ENCODE assay signal across 8 cellular contexts in the genomic region with DNA sequence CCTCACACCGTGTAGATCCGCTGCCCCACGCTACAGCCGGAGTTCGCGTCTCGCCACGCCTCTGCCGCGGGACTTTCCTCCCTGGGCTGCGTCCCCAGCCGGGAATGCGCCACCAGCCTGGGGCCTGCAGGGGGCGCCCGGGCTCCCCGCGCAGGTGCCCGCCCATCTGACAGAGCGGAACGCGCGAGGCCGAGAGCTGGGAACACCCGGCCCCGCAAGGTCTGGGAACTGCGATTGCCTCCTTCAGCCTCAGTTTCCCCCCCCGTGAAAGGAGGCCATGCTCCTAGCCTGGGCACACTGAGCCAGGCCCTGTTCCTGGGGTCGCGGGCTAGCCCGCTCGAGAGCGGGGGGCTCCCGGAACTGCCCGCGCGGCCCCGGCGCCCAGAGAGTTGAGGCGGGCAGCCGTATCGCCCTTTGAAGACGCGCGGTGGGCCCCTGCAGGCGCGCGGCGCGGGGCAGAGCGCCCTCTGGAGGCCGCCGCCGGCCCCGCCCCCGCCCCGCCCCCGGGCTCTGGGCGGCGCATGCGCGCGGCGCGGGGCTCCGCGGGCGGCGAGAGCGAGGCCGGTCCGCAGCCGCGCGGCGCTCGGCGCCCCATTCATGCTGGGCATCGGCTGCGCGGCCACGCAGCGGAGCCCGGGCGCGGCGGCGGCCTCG. TPM values are rescaled to one million over a fixed set of nuclear protein-coding genes. Genes with fewer than 3 reads are reported as not detected.
DNase-seq lines count a peak whose midpoint lies in the region; ATAC-seq and TF ChIP-seq lines count a peak whose summit lies in the region.

A gene (plus strand): TSS at position 594 of the 654 bp plus-strand sequence. CDS start 5,479 bp downstream, outside the sequence.

- H3K4me1 ChIP-seq in ES-I3 (ENCODE audit: insufficient read depth, low read length), result peaks cover 6% of the 10 kb centered on the region; the same call in 1 of the 2 replicates
- H3K4me1 ChIP-seq in SJCRH30, result 0 out of 2 replicates have a peak, but pooled peaks cover 5% of the 10 kb centered on the region

- H3K9ac ChIP-seq in ES-I3 (ENCODE audit: low read depth, low read length), result peak within 1 kb of the TSS; percentile 62

- H3K27ac ChIP-seq in KOPT-K1 (ENCODE audit: low read depth, low read length, poor library complexity, severe bottlenecking) (peak within 1 kb of the TSS; percentile 85), SJCRH30 (peak within 1 kb of the TSS; percentile 45), temporal lobe (ENCODE audit: low read depth, low read length) (no peak within 1 kb of the TSS)

- no peaks in the 10 kb centered on the region for H3K27me3 ChIP-seq in SJCRH30

- DNase-seq in SJCRH30 (peak; percentile 69 to 83), germinal center (ENCODE audit: low spot score) (peak; percentile 93), omental fat pad (ENCODE audit: low spot score) (peak; percentile 56)
- DNase-seq in activated gamma-delta T cell treated with anti-CD3 and anti-CD28 coated beads, Interleukin-2, amount 50 U/mL, for 16 hours (ENCODE audit: low read depth), result peak; percentile 77

- TF ChIP-seq CTCF in omental fat pad (IDR thresholded peaks at IDR 0.05), result peak in 2 of 3 donors; percentile 77 to 87

- H3K36me3 ChIP-seq in ES-I3 (ENCODE audit: insufficient read depth, low read length) (no peaks in the 10 kb centered on the region), KOPT-K1 (ENCODE audit: insufficient read depth, low read length) (no peaks in the 10 kb centered on the region), SJCRH30 (no peaks in the 10 kb centered on the region)

- ATAC-seq in GM21786 (IDR thresholded peaks at IDR 0.05; ENCODE audit: unreplicated experiment) (peak; percentile 53), omental fat pad (ENCODE audit: low FRiP score) (peak; percentile 88)

- H3K4me3 ChIP-seq in SJCRH30, result peak within 1 kb of the TSS; percentile 92

- H3K9me3 ChIP-seq in ES-I3 (ENCODE audit: control insufficient read depth, insufficient read depth, low read length), result no peaks in the 10 kb centered on the region
- H3K9me3 ChIP-seq in KOPT-K1 (ENCODE audit: insufficient read depth, low read length, poor library complexity, severe bottlenecking), result no peaks in the 10 kb centered on the region
- H3K9me3 ChIP-seq in SJCRH30 (replicated peaks), result no peaks in the 10 kb centered on the region

RNA-seq across cellular contexts. Expression of the gene that starts here (rescaled TPM):
- 47.2 and 51.6 TPM in 2 replicates for total RNA-seq in SJCRH30 (2014; rRNA removed; shearing (Covaris generic))
- total RNA-seq in omental fat pad, result 10 to 100 TPM; 21.7 to 56.4 (median 37.3) TPM
- 61.2 TPM for total RNA-seq in temporal lobe
